Comparison of ENCODE assay signal across 10 cellular contexts in genomic region chrX:56762707-56763555, GRCh38. TPM values are rescaled to one million over a fixed set of nuclear protein-coding genes. Genes with fewer than 3 reads are reported as not detected.
A peak's percentile ranks its signal among the peaks of the same experiment; 100 is the strongest.
DNase-seq lines count a peak whose midpoint lies in the region; ATAC-seq and TF ChIP-seq lines count a peak whose summit lies in the region.
"Had no signal": no experiment of that assay in that cellular context is flagged by ENCODE, and none has a peak within 500 bp of the region (broad histone marks: within the 10 kb centered on the region; RNA-seq: fewer than 3 reads in every experiment).

No MANE protein-coding gene starts in this region.

- POLR2A ChIA-PET in GM10248 (lab: Yijun Ruan, JAX) = no interaction called here
- POLR2A ChIA-PET in activated naive CD8-positive, alpha-beta T cell treated with anti-CD3 and anti-CD28 coated beads, Interleukin-2, amount 10 ng/mL, durations not matched to agents 7 days and 5 days (lab: Charles Lee) = no interaction called here

- H3K4me1 Mint-ChIP-seq in activated naive CD8-positive, alpha-beta T cell treated with anti-CD3 and anti-CD28 coated beads, Interleukin-2, amount 10 ng/mL, durations not matched to agents 7 days and 5 days = peaks cover 38% of the 10 kb centered on the region
- H3K4me1 Mint-ChIP-seq in osteocyte (ENCODE audit: unreplicated experiment) = peaks cover 9% of the 10 kb centered on the region

- H3K9me3 Mint-ChIP-seq in activated naive CD8-positive, alpha-beta T cell treated with anti-CD3 and anti-CD28 coated beads, Interleukin-2, amount 10 ng/mL, durations not matched to agents 7 days and 5 days = no peaks in the 10 kb centered on the region
- H3K9me3 Mint-ChIP-seq in osteocyte (ENCODE audit: unreplicated experiment) = no peaks in the 10 kb centered on the region

- CTCF ChIA-PET in GM10248 (lab: Yijun Ruan, JAX) = interaction anchor here (1.5 to 2.6 kb wide), 2 partner anchors 215 to 1052 kb away, joined by 4 to 29 read pairs; no protein-coding TSS in a partner anchor

- peak; percentile 6 for DNase-seq in GM10248 (ENCODE audit: extremely low spot score)
- DNase-seq in activated naive CD8-positive, alpha-beta T cell treated with anti-CD3 and anti-CD28 coated beads, Interleukin-2, amount 10 ng/mL, durations not matched to agents 7 days and 5 days = no peak
- DNase-seq in osteocyte (ENCODE audit: extremely low spot score, unreplicated experiment) = peak; percentile 74
- DNase-seq in NCI-H146 treated with DMSO at 0.1 percent for 48 hours (lab: John Stamatoyannopoulos, UW; ENCODE audit: unreplicated experiment) = no peak
- DNase-seq in MV-4-11 (lab: John Stamatoyannopoulos, UW) = no peak
- no peak for DNase-seq in RKO (ENCODE audit: low spot score)
- DNase-seq: foreskin keratinocyte, NCI-H1105 treated with DMSO at 0.1 percent for 48 hours had no signal

- no peak for TF ChIP-seq CTCF in GM10248 (IDR thresholded peaks at IDR 0.05; ENCODE audit: control extremely low read depth, extremely low read depth, low read depth, missing control alignments)
- no peak for TF ChIP-seq CTCF in osteocyte (IDR thresholded peaks at IDR 0.05)

- H3K27me3 Mint-ChIP-seq in activated naive CD8-positive, alpha-beta T cell treated with anti-CD3 and anti-CD28 coated beads, Interleukin-2, amount 10 ng/mL, durations not matched to agents 7 days and 5 days = no peaks in the 10 kb centered on the region
- H3K27me3 Mint-ChIP-seq in osteocyte (ENCODE audit: unreplicated experiment) = no peaks in the 10 kb centered on the region

- peak overlapping the region; percentile 90 for H3K4me3 Mint-ChIP-seq in activated naive CD8-positive, alpha-beta T cell treated with anti-CD3 and anti-CD28 coated beads, Interleukin-2, amount 10 ng/mL, durations not matched to agents 7 days and 5 days
- no peak overlapping the region for H3K4me3 Mint-ChIP-seq in osteocyte (ENCODE audit: unreplicated experiment)

- ATAC-seq in HG02973 (IDR thresholded peaks at IDR 0.05; ENCODE audit: unreplicated experiment) = peak; percentile 5
- ATAC-seq in activated naive CD8-positive, alpha-beta T cell treated with anti-CD3 and anti-CD28 coated beads, Interleukin-2, amount 10 ng/mL, durations not matched to agents 7 days and 5 days (ENCODE audit: low read depth) = peak; percentile 2
- no peak for ATAC-seq in GM19351 (IDR thresholded peaks at IDR 0.05; ENCODE audit: unreplicated experiment)
- ATAC-seq: foreskin keratinocyte had no signal

- peak overlapping the region; percentile 94 for H3K27ac Mint-ChIP-seq in activated naive CD8-positive, alpha-beta T cell treated with anti-CD3 and anti-CD28 coated beads, Interleukin-2, amount 10 ng/mL, durations not matched to agents 7 days and 5 days
- no peak overlapping the region for H3K27ac Mint-ChIP-seq in osteocyte (ENCODE audit: unreplicated experiment)

- peaks cover 8% of the 10 kb centered on the region for H3K36me3 Mint-ChIP-seq in activated naive CD8-positive, alpha-beta T cell treated with anti-CD3 and anti-CD28 coated beads, Interleukin-2, amount 10 ng/mL, durations not matched to agents 7 days and 5 days
- H3K36me3 Mint-ChIP-seq in osteocyte (ENCODE audit: unreplicated experiment) = no peaks in the 10 kb centered on the region

RNA-seq across cellular contexts. Expression of gene NBDY, which starts 33.9 kb away (rescaled TPM):
- 10 to 100 TPM; 47.0 to 48.5 TPM for total RNA-seq in activated naive CD8-positive, alpha-beta T cell treated with anti-CD3 and anti-CD28 coated beads, Interleukin-2, amount 10 ng/mL, durations not matched to agents 7 days and 5 days
- 61.1 and 62.5 TPM in 2 replicates for total RNA-seq in osteocyte

Comparison
In these comparisons a context has a peak if more than half of its experiments do, and no peak if none do; other contexts are left out.
1. DNase-seq: peak in GM10248 (single experiment) and osteocyte (single experiment); none in activated naive CD8-positive, alpha-beta T cell treated with anti-CD3 and anti-CD28 coated beads, Interleukin-2, amount 10 ng/mL, durations not matched to agents 7 days and 5 days (single experiment), NCI-H146 treated with DMSO at 0.1 percent for 48 hours (single experiment), MV-4-11 (single experiment) and RKO (single experiment).